Comparison of ENCODE assay signal across 8 cellular contexts in genomic region chr17:64020068-64020766, GRCh38. TPM values are rescaled to one million over a fixed set of nuclear protein-coding genes. Genes with fewer than 3 reads are reported as not detected.
A peak's percentile ranks its signal among the peaks of the same experiment; 100 is the strongest.
DNase-seq lines count a peak whose midpoint lies in the region; ATAC-seq, FAIRE-seq and TF ChIP-seq lines count a peak whose summit lies in the region.

Gene ICAM2 (minus strand): TSS chr17:64020633. CDS start chr17:64006691, 13,942 bp downstream.

- FAIRE-seq in HTR-8/SVneo (lab: Jason Lieb, UNC) = no peak

- intact Hi-C loops in left ventricle myocardium inferior (cut with micrococcal nuclease) = loop anchor here (10.0 kb wide), 1 partner anchor 105 kb away; the partner anchor contains the start of genes CSHL1 and GH1

- no peaks in the 10 kb centered on the region for H3K27me3 ChIP-seq in left ventricle myocardium inferior (ENCODE audit: low read depth)

- H3K9me3 ChIP-seq in left ventricle myocardium inferior (replicated peaks) = no peaks in the 10 kb centered on the region

- peaks cover 42% of the 10 kb centered on the region for H3K4me1 ChIP-seq in left ventricle myocardium inferior

- H3K4me3 ChIP-seq in left ventricle myocardium inferior = peak within 1 kb of the TSS; percentile 67

- H3K36me3 ChIP-seq in left ventricle myocardium inferior = no peaks in the 10 kb centered on the region

- DNase-seq in NOMO-1 (lab: John Stamatoyannopoulos, UW; ENCODE audit: unreplicated experiment in 2 of 2) (peak; percentile 73 to 85), activated T-helper 1 cell treated with Interleukin-2 at 50 U/mL for 16 hours (ENCODE audit: low read depth) (peak; percentile 84), left ventricle myocardium inferior (peak; percentile 61), HTR-8/SVneo (ENCODE audit: insufficient read length, low spot score) (no peak), NCI-H1105 (lab: John Stamatoyannopoulos, UW) (no peak)
- peak; percentile 77 to 79 (median 78) for DNase-seq in stimulated activated CD4-positive, alpha-beta T cell treated with anti-CD3 and anti-CD28 coated beads, Interleukin-12 subunit alpha, Interleukin-12 subunit beta, amount 100 ng/mL, for 48 hours (ENCODE audit: low read depth in 2 of 3, low spot score in 1 of 3)

- H3K27ac ChIP-seq in left ventricle myocardium inferior (replicated peaks) = peak within 1 kb of the TSS; percentile 92

- ATAC-seq in HG02588 (IDR thresholded peaks at IDR 0.05; ENCODE audit: unreplicated experiment) = peak; percentile 55

- peak; percentile 17; the same call in 1 of the 3 replicates for TF ChIP-seq CTCF in GM12872 (IDR thresholded peaks at IDR 0.05; ENCODE audit: insufficient read depth, low read depth, low read length)
- no peak for TF ChIP-seq CTCF in left ventricle myocardium inferior (IDR thresholded peaks at IDR 0.05; ENCODE audit: borderline replicate concordance)

RNA-seq across cellular contexts. Expression of gene ICAM2, which starts in this region (rescaled TPM):
- 28.2 TPM for total RNA-seq in left ventricle myocardium inferior

Comparison
In these comparisons a context has a peak if more than half of its experiments do, and no peak if none do; other contexts are left out.
1. DNase-seq: peak in NOMO-1 (2 of 2), activated T-helper 1 cell treated with Interleukin-2 at 50 U/mL for 16 hours (single experiment), left ventricle myocardium inferior (single experiment) and stimulated activated CD4-positive, alpha-beta T cell treated with anti-CD3 and anti-CD28 coated beads, Interleukin-12 subunit alpha, Interleukin-12 subunit beta, amount 100 ng/mL, for 48 hours (3 of 3); none in HTR-8/SVneo (single experiment) and NCI-H1105 (single experiment).